8 cellular contexts compared by ENCODE assay signal in genomic region chr14:32201196-32201815, GRCh38. TPM values are rescaled to one million over a fixed set of nuclear protein-coding genes. Genes with fewer than 3 reads are reported as not detected.
A peak's percentile ranks its signal among the peaks of the same experiment; 100 is the strongest.
DNase-seq lines count a peak whose midpoint lies in the region; ATAC-seq lines count a peak whose summit lies in the region.

No MANE protein-coding gene starts in this region.

- 0% methylated on average over 46 of the region's 46 CpGs for WGBS in esophagus, 2 donors

- H3K27ac ChIP-seq in BLaER1, result peak overlapping the region; percentile 71; the same call in 1 of the 2 replicates
- H3K27ac ChIP-seq in esophagus (ENCODE audit: low read depth in 2 of 2, low read length in 1 of 2), result peak overlapping the region; percentile 61 to 90
- H3K27ac ChIP-seq in muscle layer of colon (ENCODE audit: low read depth, low read length), result peak overlapping the region; percentile 87

- DNase-seq in NCI-H82 treated with DMSO at 0.1 percent for 48 hours (lab: John Stamatoyannopoulos, UW; ENCODE audit: unreplicated experiment) (peak; percentile 62), activated T-cell treated with anti-CD3 and anti-CD28 coated beads for 48 hours (ENCODE audit: low read depth) (peak; percentile 72)
- DNase-seq in stimulated activated CD8-positive, alpha-beta memory T cell treated with anti-CD3 and anti-CD28 coated beads, Interleukin-7, amount 100 ng/mL, for 1 hour (ENCODE audit: low read depth in 2 of 2), result peak; percentile 37 to 52

- peak overlapping the region; percentile 89 for H3K4me2 ChIP-seq in BLaER1

- H3K4me3 ChIP-seq in BLaER1 (peak overlapping the region; percentile 80), esophagus (ENCODE audit: low read depth in 1 of 2, low read length in 2 of 2) (peak overlapping the region; percentile 74 to 81), muscle layer of colon (ENCODE audit: low read depth in 1 of 2, low read length in 2 of 2) (peak overlapping the region; percentile 57 to 83)

- ATAC-seq in GM19452 (IDR thresholded peaks at IDR 0.05; ENCODE audit: unreplicated experiment) (peak; percentile 50), HG03571 (IDR thresholded peaks at IDR 0.05; ENCODE audit: unreplicated experiment) (peak; percentile 45)

- no peaks in the 10 kb centered on the region for H3K36me3 ChIP-seq in BLaER1
- H3K36me3 ChIP-seq in esophagus (ENCODE audit: control insufficient read depth in 2 of 2, insufficient read depth in 2 of 2, low read length in 1 of 2), result no peaks in the 10 kb centered on the region
- H3K36me3 ChIP-seq in muscle layer of colon (ENCODE audit: insufficient read depth, low read length), result no peaks in the 10 kb centered on the region

- H3K4me1 ChIP-seq in BLaER1 (peaks cover 22% of the 10 kb centered on the region), esophagus (ENCODE audit: control insufficient read depth in 2 of 2, insufficient read depth in 2 of 2, low read length in 1 of 2) (peaks cover 0 to 2% of the 10 kb centered on the region in 2 donors), muscle layer of colon (ENCODE audit: insufficient read depth, low read length) (peaks cover 10% of the 10 kb centered on the region)

- H3K9ac ChIP-seq in BLaER1 (peak overlapping the region; percentile 94), muscle layer of colon (ENCODE audit: low read length) (peak overlapping the region; percentile 28)

- H3K9me3 ChIP-seq in BLaER1, result no peaks in the 10 kb centered on the region
- H3K9me3 ChIP-seq in esophagus (ENCODE audit: control insufficient read depth in 2 of 2, insufficient read depth in 1 of 2, low read depth in 1 of 2, low read length in 1 of 2), result no peaks in the 10 kb centered on the region
- no peaks in the 10 kb centered on the region for H3K9me3 ChIP-seq in muscle layer of colon (ENCODE audit: low read length)

- H4K20me1 ChIP-seq in BLaER1, result no peaks in the 10 kb centered on the region

- H3K27me3 ChIP-seq in BLaER1, result no peaks in the 10 kb centered on the region
- H3K27me3 ChIP-seq in esophagus (ENCODE audit: control insufficient read depth in 1 of 2, insufficient read depth in 2 of 2, low read length in 2 of 2), result no peaks in the 10 kb centered on the region
- no peaks in the 10 kb centered on the region for H3K27me3 ChIP-seq in muscle layer of colon (ENCODE audit: control insufficient read depth in 1 of 2, insufficient read depth in 2 of 2, low read length in 2 of 2)

RNA-seq across cellular contexts. Expression of gene RNU6-7, which starts 0.5 kb away (rescaled TPM):
- not detected for polyA plus RNA-seq in esophagus

RNA-seq across cellular contexts. Expression of gene RNU6-8, which starts 1.8 kb away (rescaled TPM):
- not detected for polyA plus RNA-seq in esophagus

Comparison
In these comparisons a context has a peak if more than half of its experiments do, and no peak if none do; other contexts are left out.
1. Peak in every context shown above with its lines: DNase-seq, ATAC-seq, H3K4me3 ChIP-seq and H3K27ac ChIP-seq.